20 cellular contexts compared by ENCODE assay signal in the genomic region with DNA sequence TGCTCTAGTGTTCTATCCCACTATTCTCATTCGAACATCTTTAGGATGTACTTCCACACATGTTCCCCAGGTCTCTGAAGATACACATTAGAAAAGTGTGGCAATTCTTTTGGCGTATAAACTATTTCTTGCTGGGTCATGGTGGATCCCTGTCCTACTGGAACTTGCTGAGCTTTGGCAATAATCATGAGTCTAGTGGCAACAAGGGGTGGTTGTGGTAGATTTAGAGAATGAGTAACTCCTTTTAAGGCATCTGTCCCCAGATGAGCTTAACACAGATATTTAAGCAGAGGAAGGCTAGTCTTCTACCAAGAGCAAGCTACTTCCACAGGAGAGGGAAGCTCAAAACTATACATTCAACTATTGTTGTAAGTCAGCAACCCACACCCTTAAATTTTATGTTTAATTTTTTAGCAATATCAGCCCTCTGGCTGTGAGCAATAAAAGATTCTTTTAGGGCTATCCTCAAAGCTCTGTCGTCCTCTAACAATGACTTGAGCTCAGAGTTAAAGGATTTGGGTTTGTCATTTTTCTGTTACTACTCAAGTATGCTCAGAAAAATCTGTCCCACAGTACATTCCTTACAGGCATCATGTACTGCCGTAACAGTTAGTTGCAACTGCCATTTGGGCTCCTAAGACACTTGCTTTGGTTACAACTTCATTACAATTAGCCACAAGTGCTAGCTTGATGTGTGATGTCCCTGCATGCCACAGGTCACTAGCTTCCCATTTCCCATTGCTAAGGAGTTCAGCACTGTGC. TPM values are rescaled to one million over a fixed set of nuclear protein-coding genes. Genes with fewer than 3 reads are reported as not detected.
DNase-seq lines count a peak whose midpoint lies in the region; ATAC-seq and TF ChIP-seq lines count a peak whose summit lies in the region.
"Had no signal": no experiment of that assay in that cellular context is flagged by ENCODE, and none has a peak within 500 bp of the region (broad histone marks: within the 10 kb centered on the region; RNA-seq: fewer than 3 reads in every experiment).

No MANE protein-coding gene starts in this region.

- no peaks in the 10 kb centered on the region for H3K27me3 Mint-ChIP-seq in activated naive CD8-positive, alpha-beta T cell treated with anti-CD3 and anti-CD28 coated beads, Interleukin-2, amount 10 ng/mL, durations not matched to agents 7 days and 5 days
- H3K27me3 Mint-ChIP-seq in activated naive CD8-positive, alpha-beta T cell treated with anti-CD3 and anti-CD28 coated beads for 36 hours = no peaks in the 10 kb centered on the region
- H3K27me3 Mint-ChIP-seq in immature natural killer cell (ENCODE audit: low read depth in 3 of 3) = no peaks in the 10 kb centered on the region
- H3K27me3 Mint-ChIP-seq in stimulated activated memory B cell treated with anti-CD40 and anti-IgM and Interleukin-4, amounts not matched to agents 10 μg/mL and 1 μg/mL and 100 μg/mL, for 72 hours = no peaks in the 10 kb centered on the region
- H3K27me3 Mint-ChIP-seq: activated T-helper 17 cell treated with anti-CD3 and anti-CD28 coated beads, Interleukin-2, amount 50 U/mL, for 72 hours had no signal

- H3K36me3 ChIP-seq in Panc1 (ENCODE audit: control insufficient read depth, insufficient read depth, low read length) (no peaks in the 10 kb centered on the region), A673 (ENCODE audit: insufficient read depth, low read length, poor library complexity, severe bottlenecking) (no peaks in the 10 kb centered on the region), uterus (no peaks in the 10 kb centered on the region)

- in situ Hi-C loops in Panc1 (cut with HindIII; ENCODE audit: low pct_unique_long_range_greater_than_20kb, low sequenced_read_pairs) = no loop called here

- peaks cover 3% of the 10 kb centered on the region for H3K9me3 Mint-ChIP-seq in activated naive CD8-positive, alpha-beta T cell treated with anti-CD3 and anti-CD28 coated beads, Interleukin-2, amount 10 ng/mL, durations not matched to agents 7 days and 5 days
- no peaks in the 10 kb centered on the region for H3K9me3 Mint-ChIP-seq in activated naive CD8-positive, alpha-beta T cell treated with anti-CD3 and anti-CD28 coated beads for 36 hours
- no peaks in the 10 kb centered on the region for H3K9me3 Mint-ChIP-seq in immature natural killer cell
- H3K9me3 Mint-ChIP-seq in stimulated activated memory B cell treated with anti-CD40 and anti-IgM and Interleukin-4, amounts not matched to agents 10 μg/mL and 1 μg/mL and 100 μg/mL, for 72 hours = no peaks in the 10 kb centered on the region
- H3K9me3 Mint-ChIP-seq: activated T-helper 17 cell treated with anti-CD3 and anti-CD28 coated beads, Interleukin-2, amount 50 U/mL, for 72 hours had no signal

- BruUV-seq in Panc1 (replicated peaks; lab: Mats Ljungman, UMichigan) (no TSS peak), A673 (replicated peaks; lab: Mats Ljungman, UMichigan) (no TSS peak)

- H3K4me3 ChIP-seq in Panc1 (ENCODE audit: low read depth in 2 of 2, low read length in 2 of 2) = no peak overlapping the region
- H3K4me3 ChIP-seq in A673 (ENCODE audit: low read depth, low read length, poor library complexity, severe bottlenecking) = no peak overlapping the region
- H3K4me3 ChIP-seq in uterus = no peak overlapping the region
- H3K4me3 ChIP-seq: A549, coronary artery, GM12878 had no signal

- ATAC-seq in activated naive CD8-positive, alpha-beta T cell treated with anti-CD3 and anti-CD28 coated beads, Interleukin-2, amount 10 ng/mL, durations not matched to agents 7 days and 5 days (ENCODE audit: low read depth) = no peak
- ATAC-seq in Panc1 = no peak
- no peak for ATAC-seq in stimulated activated memory B cell treated with anti-CD40 and anti-IgM and Interleukin-4, amounts not matched to agents 10 μg/mL and 1 μg/mL and 100 μg/mL, for 72 hours
- no peak for ATAC-seq in HG03439 (IDR thresholded peaks at IDR 0.05; ENCODE audit: unreplicated experiment)
- ATAC-seq: A549; activated T-helper 17 cell treated with anti-CD3 and anti-CD28 coated beads, Interleukin-2, amount 50 U/mL, for 72 hours; GM12878; left ventricle myocardium superior had no signal

- intact Hi-C loops in Panc1 (cut with micrococcal nuclease; ENCODE audit: unreplicated experiment) = no loop called here
- intact Hi-C loops in A673 (cut with micrococcal nuclease; ENCODE audit: unreplicated experiment) = no loop called here
- intact Hi-C loops in uterus (cut with DNase I; ENCODE audit: low total_unique reads) = no loop called here

- TF ChIP-seq CTCF in Panc1 (IDR thresholded peaks at IDR 0.05) = no peak
- no peak for TF ChIP-seq CTCF in A673 (conservative IDR thresholded peaks at IDR 0.05; ENCODE audit: low read depth, low read length)
- TF ChIP-seq CTCF in uterus (IDR thresholded peaks at IDR 0.05) = no peak

- no peak for TF ChIP-seq POLR2A in uterus (IDR thresholded peaks at IDR 0.05)

- peak overlapping the region; percentile 86 for H3K27ac ChIP-seq in Panc1 (ENCODE audit: low read length)
- H3K27ac ChIP-seq in A673 (ENCODE audit: low read depth, low read length, poor library complexity, severe bottlenecking) = no peak overlapping the region
- H3K27ac ChIP-seq in uterus = no peak overlapping the region
- H3K27ac ChIP-seq: C4-2B, coronary artery had no signal

- POLR2A ChIA-PET in activated naive CD8-positive, alpha-beta T cell treated with anti-CD3 and anti-CD28 coated beads, Interleukin-2, amount 10 ng/mL, durations not matched to agents 7 days and 5 days (lab: Charles Lee) = interaction anchor here (0.9 to 4.5 kb wide), 10 partner anchors 9 to 162 kb away, joined by 3 to 64 read pairs (median 3); a partner anchor contains a TSS
- POLR2A ChIA-PET in Panc1 (lab: Charles Lee) = interaction anchor here (0.9 kb wide), 1 partner anchor 17 kb away, joined by 3 read pairs; no protein-coding TSS in a partner anchor
- POLR2A ChIA-PET in A673 (lab: Charles Lee; ENCODE audit: low non-redundant PET) = no interaction called here

- CTCF ChIA-PET in Panc1 (lab: Charles Lee) = no interaction called here
- CTCF ChIA-PET in A673 (lab: Charles Lee) = no interaction called here

- peaks cover 15% of the 10 kb centered on the region for H3K36me3 Mint-ChIP-seq in activated naive CD8-positive, alpha-beta T cell treated with anti-CD3 and anti-CD28 coated beads, Interleukin-2, amount 10 ng/mL, durations not matched to agents 7 days and 5 days
- peaks cover 9% of the 10 kb centered on the region for H3K36me3 Mint-ChIP-seq in activated naive CD8-positive, alpha-beta T cell treated with anti-CD3 and anti-CD28 coated beads for 36 hours
- H3K36me3 Mint-ChIP-seq in immature natural killer cell = peaks cover 0 to 14% (median 2%) of the 10 kb centered on the region in 3 donors
- H3K36me3 Mint-ChIP-seq in stimulated activated memory B cell treated with anti-CD40 and anti-IgM and Interleukin-4, amounts not matched to agents 10 μg/mL and 1 μg/mL and 100 μg/mL, for 72 hours = no peaks in the 10 kb centered on the region

- peaks cover 36% of the 10 kb centered on the region for H3K4me1 Mint-ChIP-seq in activated naive CD8-positive, alpha-beta T cell treated with anti-CD3 and anti-CD28 coated beads, Interleukin-2, amount 10 ng/mL, durations not matched to agents 7 days and 5 days
- peaks cover 16% of the 10 kb centered on the region for H3K4me1 Mint-ChIP-seq in activated naive CD8-positive, alpha-beta T cell treated with anti-CD3 and anti-CD28 coated beads for 36 hours
- peaks cover 58 to 68% of the 10 kb centered on the region in 2 donors for H3K4me1 Mint-ChIP-seq in immature natural killer cell
- H3K4me1 Mint-ChIP-seq in stimulated activated memory B cell treated with anti-CD40 and anti-IgM and Interleukin-4, amounts not matched to agents 10 μg/mL and 1 μg/mL and 100 μg/mL, for 72 hours = peaks cover 21% of the 10 kb centered on the region

- H3K27ac Mint-ChIP-seq in activated naive CD8-positive, alpha-beta T cell treated with anti-CD3 and anti-CD28 coated beads, Interleukin-2, amount 10 ng/mL, durations not matched to agents 7 days and 5 days = peak overlapping the region; percentile 21
- no peak overlapping the region for H3K27ac Mint-ChIP-seq in activated naive CD8-positive, alpha-beta T cell treated with anti-CD3 and anti-CD28 coated beads for 36 hours
- peak overlapping the region; percentile 73 to 90 (median 84) for H3K27ac Mint-ChIP-seq in immature natural killer cell
- peak overlapping the region; percentile 50 for H3K27ac Mint-ChIP-seq in stimulated activated memory B cell treated with anti-CD40 and anti-IgM and Interleukin-4, amounts not matched to agents 10 μg/mL and 1 μg/mL and 100 μg/mL, for 72 hours
- H3K27ac Mint-ChIP-seq: activated T-helper 17 cell treated with anti-CD3 and anti-CD28 coated beads, Interleukin-2, amount 50 U/mL, for 72 hours had no signal

- no peak overlapping the region for H3K4me3 Mint-ChIP-seq in activated naive CD8-positive, alpha-beta T cell treated with anti-CD3 and anti-CD28 coated beads, Interleukin-2, amount 10 ng/mL, durations not matched to agents 7 days and 5 days
- H3K4me3 Mint-ChIP-seq in activated naive CD8-positive, alpha-beta T cell treated with anti-CD3 and anti-CD28 coated beads for 36 hours = no peak overlapping the region
- H3K4me3 Mint-ChIP-seq in immature natural killer cell = peak overlapping the region in 4 of 5 donors; percentile 21 to 55 (median 35)
- H3K4me3 Mint-ChIP-seq in stimulated activated memory B cell treated with anti-CD40 and anti-IgM and Interleukin-4, amounts not matched to agents 10 μg/mL and 1 μg/mL and 100 μg/mL, for 72 hours = no peak overlapping the region
- H3K4me3 Mint-ChIP-seq: activated T-helper 17 cell treated with anti-CD3 and anti-CD28 coated beads, Interleukin-2, amount 50 U/mL, for 72 hours had no signal

- no peaks in the 10 kb centered on the region for H3K27me3 ChIP-seq in Panc1 (ENCODE audit: control insufficient read depth, insufficient read depth, low read length)
- no peaks in the 10 kb centered on the region for H3K27me3 ChIP-seq in A673 (replicated peaks; ENCODE audit: insufficient read depth, low read depth, low read length, poor library complexity)
- H3K27me3 ChIP-seq in uterus = no peaks in the 10 kb centered on the region

- no peak for DNase-seq in activated naive CD8-positive, alpha-beta T cell treated with anti-CD3 and anti-CD28 coated beads, Interleukin-2, amount 10 ng/mL, durations not matched to agents 7 days and 5 days
- DNase-seq in activated naive CD8-positive, alpha-beta T cell treated with anti-CD3 and anti-CD28 coated beads for 36 hours = no peak
- DNase-seq in Panc1 (ENCODE audit: low read depth, low spot score) (no peak), immature natural killer cell (no peak), A673 (ENCODE audit: low spot score) (no peak), uterus (no peak)
- DNase-seq: activated CD4-positive, alpha-beta T cell treated with anti-CD3 and anti-CD28 coated beads for 4 hours; DMS153; left ventricle myocardium superior; NCI-H1417; NCI-H524 treated with DMSO at 0.1 percent for 48 hours; nucleus accumbens; stimulated activated CD8-positive, alpha-beta memory T cell treated with anti-CD3 and anti-CD28 coated beads, Interleukin-4, amount 100 ng/mL, for 48 hours had no signal

- H3K4me1 ChIP-seq in Panc1 (ENCODE audit: control insufficient read depth, insufficient read depth, low read length) (peaks cover 28% of the 10 kb centered on the region), A673 (ENCODE audit: insufficient read depth, low read length, poor library complexity, severe bottlenecking) (no peaks in the 10 kb centered on the region), uterus (no peaks in the 10 kb centered on the region)

- H3K9me3 ChIP-seq in Panc1 (ENCODE audit: control insufficient read depth, insufficient read depth, low read depth, low read length) = no peaks in the 10 kb centered on the region
- no peaks in the 10 kb centered on the region for H3K9me3 ChIP-seq in A673 (ENCODE audit: low read depth, low read length, poor library complexity, severe bottlenecking)
- H3K9me3 ChIP-seq in uterus = no peaks in the 10 kb centered on the region
- H3K9me3 ChIP-seq: A549 had no signal

RNA-seq across cellular contexts. Expression of a gene that starts 33.3 kb away (rescaled TPM):
- 10 to 100 TPM; 13.1 to 15.5 TPM for total RNA-seq in activated naive CD8-positive, alpha-beta T cell treated with anti-CD3 and anti-CD28 coated beads, Interleukin-2, amount 10 ng/mL, durations not matched to agents 7 days and 5 days
- 10 to 100 TPM; 24.8 to 25.1 TPM for total RNA-seq in activated naive CD8-positive, alpha-beta T cell treated with anti-CD3 and anti-CD28 coated beads for 36 hours
- total RNA-seq in Panc1 (2021; ENCODE audit: unreplicated experiment) = 28.1 TPM
- polyA plus RNA-seq in Panc1 (2012; ENCODE audit: insufficient read length) = 16.7 TPM
- polyA plus RNA-seq in immature natural killer cell = 1 to 10 TPM; 5.8 to 7.8 (median 7.5) TPM
- total RNA-seq in A673 (2021) = 12.6 and 15.3 TPM in 2 replicates
- total RNA-seq in uterus = 10 to 100 TPM in 2 of 4 donors, 1 to 10 TPM in 2; 3.2 to 22.6 (median 9.5) TPM

Comparison
In these comparisons a context has a peak if more than half of its experiments do, and no peak if none do; other contexts are left out.
1. H3K4me3 Mint-ChIP-seq: peak in immature natural killer cell (4 of 5); none in activated naive CD8-positive, alpha-beta T cell treated with anti-CD3 and anti-CD28 coated beads, Interleukin-2, amount 10 ng/mL, durations not matched to agents 7 days and 5 days (single experiment), activated naive CD8-positive, alpha-beta T cell treated with anti-CD3 and anti-CD28 coated beads for 36 hours (single experiment) and stimulated activated memory B cell treated with anti-CD40 and anti-IgM and Interleukin-4, amounts not matched to agents 10 μg/mL and 1 μg/mL and 100 μg/mL, for 72 hours (single experiment).